ENCODE assay signal across 13 cellular contexts in the genomic region with DNA sequence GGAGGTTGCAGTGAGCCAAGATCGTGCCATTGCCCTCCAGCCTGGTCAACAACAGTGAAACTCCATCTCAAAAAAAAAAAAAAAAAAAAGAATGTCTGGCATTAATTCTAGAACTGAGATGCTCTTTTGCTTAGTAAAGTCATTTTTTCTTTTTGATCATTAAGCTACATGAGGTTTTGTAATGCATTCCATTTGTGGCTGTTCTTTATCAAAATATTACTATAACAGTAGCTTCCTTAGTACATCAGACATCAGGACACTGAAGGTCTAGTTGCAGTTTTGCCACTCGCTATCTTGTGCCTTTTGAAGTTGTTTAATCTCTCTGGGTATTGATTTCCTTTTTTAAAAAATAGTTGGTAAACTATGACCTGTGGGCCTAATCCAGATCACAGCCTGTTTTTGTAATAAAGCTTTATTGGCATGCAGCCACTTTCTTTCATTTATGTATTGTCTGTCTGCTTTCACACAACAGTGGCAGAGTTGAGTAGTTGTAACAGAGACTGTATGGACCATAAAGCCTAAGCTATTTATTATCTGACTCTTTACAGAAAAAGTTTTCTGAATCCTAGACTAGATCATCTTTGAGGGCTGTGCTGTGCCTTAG.
DNase-seq lines count a peak whose midpoint lies in the region; ATAC-seq and TF ChIP-seq lines count a peak whose summit lies in the region.
"Had no signal": no experiment of that assay in that cellular context is flagged by ENCODE, and none has a peak within 500 bp of the region (broad histone marks: within the 10 kb centered on the region; RNA-seq: fewer than 3 reads in every experiment).

No MANE protein-coding gene starts in this region.

- H3K9me3 ChIP-seq in DOHH2 (ENCODE audit: control insufficient read depth, insufficient read depth, low read length) (no peaks in the 10 kb centered on the region), lower lobe of right lung (no peaks in the 10 kb centered on the region)

- peak overlapping the region; percentile 36 for H3K27ac ChIP-seq in DOHH2 (ENCODE audit: low read depth, low read length)
- H3K27ac ChIP-seq in lower lobe of right lung, result no peak overlapping the region

- no peaks in the 10 kb centered on the region for H3K27me3 Mint-ChIP-seq in natural killer cell (ENCODE audit: low read depth in 2 of 2)

- ATAC-seq in natural killer cell (peak in 2 of 3 donors; percentile 8 to 14), HG03442 (IDR thresholded peaks at IDR 0.05; ENCODE audit: unreplicated experiment) (no peak), GM21786 (IDR thresholded peaks at IDR 0.05; ENCODE audit: unreplicated experiment) (no peak), lower lobe of right lung (no peak)
- ATAC-seq: K562 had no signal

- H3K9me3 Mint-ChIP-seq in natural killer cell, result no peaks in the 10 kb centered on the region

- DNase-seq in NCI-H69 (lab: John Stamatoyannopoulos, UW) (peak; percentile 32), dermis microvascular lymphatic vessel endothelial cell (ENCODE audit: low read depth in 2 of 2) (peak; percentile 83 to 94), natural killer cell (no peak), COLO829 (ENCODE audit: low spot score) (no peak), lower lobe of right lung (no peak)
- DNase-seq: activated CD4-positive, alpha-beta T cell treated with anti-CD3 and anti-CD28 coated beads, Interleukin-2, amount 50 U/mL, for 4 hours; DMS53; mesendoderm; NCI-H774 had no signal

- peak overlapping the region; percentile 81 for H3K4me3 Mint-ChIP-seq in natural killer cell

- H3K4me2 ChIP-seq in DOHH2 (ENCODE audit: low read length), result peak overlapping the region; percentile 64

- TF ChIP-seq CTCF in DOHH2 (IDR thresholded peaks at IDR 0.05; ENCODE audit: low read depth, low read length, poor library complexity, severe bottlenecking), result no peak
- TF ChIP-seq CTCF in natural killer cell (IDR thresholded peaks at IDR 0.05), result no peak
- no peak for TF ChIP-seq CTCF in lower lobe of right lung (IDR thresholded peaks at IDR 0.05)

- no peaks in the 10 kb centered on the region for H3K36me3 Mint-ChIP-seq in natural killer cell

- peaks cover 26 to 30% of the 10 kb centered on the region in 2 donors for H3K4me1 Mint-ChIP-seq in natural killer cell

- H3K4me1 ChIP-seq in DOHH2 (ENCODE audit: control insufficient read depth, low read length) (peaks cover 62% of the 10 kb centered on the region), lower lobe of right lung (peaks cover 11% of the 10 kb centered on the region)

- H3K27ac Mint-ChIP-seq in natural killer cell, result peak overlapping the region in 1 of 2 donors; percentile 90

- peaks cover 27% of the 10 kb centered on the region for H3K79me2 ChIP-seq in DOHH2 (ENCODE audit: control insufficient read depth, low read length)

- intact Hi-C loops in natural killer cell (cut with micrococcal nuclease) (no loop called here), lower lobe of right lung (cut with DNase I) (no loop called here)

- H3K27me3 ChIP-seq in DOHH2 (ENCODE audit: control insufficient read depth, low read length) (no peaks in the 10 kb centered on the region), lower lobe of right lung (ENCODE audit: low read depth) (no peaks in the 10 kb centered on the region)

- H4K20me1 ChIP-seq in DOHH2 (ENCODE audit: control insufficient read depth, insufficient read depth, low read depth, low read length), result no peaks in the 10 kb centered on the region

- 0 out of 2 replicates have a peak, but pooled peaks cover 3% of the 10 kb centered on the region for H3F3A ChIP-seq in DOHH2 (ENCODE audit: control insufficient read depth, insufficient read depth)

- no peaks in the 10 kb centered on the region for H3K9me2 ChIP-seq in DOHH2 (replicated peaks; ENCODE audit: control insufficient read depth, low read length)

- 0 out of 2 replicates have a peak overlapping the region, but pooled peaks have one; percentile 11 for H3K4me3 ChIP-seq in DOHH2 (ENCODE audit: low read length)
- H3K4me3 ChIP-seq in lower lobe of right lung, result no peak overlapping the region
- H3K4me3 ChIP-seq: K562 had no signal

- H3K36me3 ChIP-seq in DOHH2 (ENCODE audit: control insufficient read depth, low read length), result no peaks in the 10 kb centered on the region
- H3K36me3 ChIP-seq in lower lobe of right lung, result no peaks in the 10 kb centered on the region

Comparison
In these comparisons a context has a peak if more than half of its experiments do, and no peak if none do; other contexts are left out.
1. DNase-seq: peak in NCI-H69 (single experiment) and dermis microvascular lymphatic vessel endothelial cell (2 of 2); none in natural killer cell (single experiment), COLO829 (single experiment) and lower lobe of right lung (single experiment).
2. ATAC-seq: peak in natural killer cell (2 of 3); none in HG03442 (single experiment), GM21786 (single experiment) and lower lobe of right lung (0 of 2).